ENCODE assay signal across 8 cellular contexts in genomic region chr13:99528547-99528946, GRCh38. TPM values are rescaled to one million over a fixed set of nuclear protein-coding genes. Genes with fewer than 3 reads are reported as not detected.
A peak's percentile ranks its signal among the peaks of the same experiment; 100 is the strongest.
DNase-seq lines count a peak whose midpoint lies in the region; ATAC-seq and TF ChIP-seq lines count a peak whose summit lies in the region.

No MANE protein-coding gene starts in this region.

- peak; percentile 62 for ATAC-seq in central memory CD8-positive, alpha-beta T cell (replicated peaks; ENCODE audit: extremely low read depth, poor library complexity, severe bottlenecking)
- ATAC-seq in HG03521 (IDR thresholded peaks at IDR 0.05; ENCODE audit: unreplicated experiment) (no peak), GM21515 (IDR thresholded peaks at IDR 0.05; ENCODE audit: unreplicated experiment) (no peak), Right ventricle myocardium inferior (no peak)

- TF ChIP-seq CTCF in GM10248 (IDR thresholded peaks at IDR 0.05; ENCODE audit: control extremely low read depth, extremely low read depth, low read depth, missing control alignments): peak; percentile 45
- peak; percentile 16 for TF ChIP-seq CTCF in GM20000 (IDR thresholded peaks at IDR 0.05; ENCODE audit: extremely low read depth, missing control alignments)

- H3K4me3 Mint-ChIP-seq in central memory CD8-positive, alpha-beta T cell: no peak overlapping the region

- H3K9me3 Mint-ChIP-seq in central memory CD8-positive, alpha-beta T cell: no peaks in the 10 kb centered on the region

- intact Hi-C loops in Right ventricle myocardium inferior (cut with DNase I): no loop called here

- peaks cover 38% of the 10 kb centered on the region for H3K36me3 Mint-ChIP-seq in central memory CD8-positive, alpha-beta T cell (ENCODE audit: insufficient read depth)

- POLR2A ChIA-PET in GM10248 (lab: Yijun Ruan, JAX): no interaction called here

- no peak overlapping the region for H3K27ac Mint-ChIP-seq in central memory CD8-positive, alpha-beta T cell (ENCODE audit: low read depth)

- CTCF ChIA-PET in GM10248 (lab: Yijun Ruan, JAX): interaction anchor here (1.0 to 3.9 kb wide), 11 partner anchors 11 to 987 kb away, joined by 3 to 20 read pairs (median 6); no protein-coding TSS in a partner anchor

- no peaks in the 10 kb centered on the region for H3K27me3 Mint-ChIP-seq in central memory CD8-positive, alpha-beta T cell

- peaks cover 38% of the 10 kb centered on the region for H3K4me1 Mint-ChIP-seq in central memory CD8-positive, alpha-beta T cell

- peak; percentile 47 for DNase-seq in GM10248 (ENCODE audit: extremely low spot score)
- peak; percentile 25 for DNase-seq in GM20000 (ENCODE audit: low spot score)
- DNase-seq in NCI-H1417 (lab: John Stamatoyannopoulos, UW): peak; percentile 36 to 84 (median 53)
- no peak for DNase-seq in central memory CD8-positive, alpha-beta T cell (ENCODE audit: low spot score in 2 of 2)
- no peak for DNase-seq in MV-4-11 (lab: John Stamatoyannopoulos, UW)
- no peak for DNase-seq in Right ventricle myocardium inferior (ENCODE audit: missing footprints)

RNA-seq across cellular contexts. Expression of gene TM9SF2, which starts 27.3 kb away (rescaled TPM):
- total RNA-seq in Right ventricle myocardium inferior: 61.1 TPM

Comparison
In these comparisons a context has a peak if more than half of its experiments do, and no peak if none do; other contexts are left out.
1. DNase-seq: peak in GM10248 (single experiment), GM20000 (single experiment) and NCI-H1417 (3 of 3); none in central memory CD8-positive, alpha-beta T cell (0 of 2), MV-4-11 (single experiment) and Right ventricle myocardium inferior (single experiment).